Comparison of ENCODE assay signal across 8 cellular contexts in the genomic region with DNA sequence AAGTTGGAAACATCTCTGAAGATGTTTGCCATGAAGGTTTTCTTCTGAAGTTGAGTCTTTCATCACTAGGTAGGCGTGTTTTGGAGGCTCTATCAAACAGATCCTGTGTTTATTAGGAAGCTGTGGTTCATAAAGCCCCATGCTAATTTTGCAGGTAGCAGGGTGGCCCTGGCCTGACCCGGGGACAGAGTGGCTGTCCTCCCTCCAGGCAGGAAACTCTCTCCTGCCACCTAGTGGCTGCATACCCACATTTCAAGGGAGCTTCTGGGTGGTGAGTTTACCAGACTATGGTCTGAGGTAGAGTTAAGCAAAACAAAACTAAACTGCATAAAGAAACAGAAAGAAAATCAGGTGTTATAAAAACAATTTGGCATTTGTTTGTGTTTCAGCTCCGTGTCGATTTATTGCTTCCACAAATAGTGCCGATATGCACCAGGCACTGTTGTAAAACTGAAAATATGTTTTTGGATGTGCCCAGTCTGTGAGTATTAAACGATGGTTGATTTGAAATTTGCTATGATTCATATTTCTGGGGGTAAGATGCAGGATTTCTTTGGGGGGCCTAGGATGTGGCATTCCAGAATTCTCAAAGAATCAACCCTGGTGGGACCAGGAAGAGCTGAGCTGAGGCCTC. TPM values are rescaled to one million over a fixed set of nuclear protein-coding genes. Genes with fewer than 3 reads are reported as not detected.
A peak's percentile ranks its signal among the peaks of the same experiment; 100 is the strongest.
DNase-seq lines count a peak whose midpoint lies in the region; ATAC-seq and TF ChIP-seq lines count a peak whose summit lies in the region.

No MANE protein-coding gene starts in this region.

- H3K4me1 Mint-ChIP-seq in activated T-helper 2 cell treated with anti-CD3 and anti-CD28 coated beads, Interferon-gamma antibody, Interleukin-2, Interleukin-4, amounts not matched to agents 10 μg/mL and 5 μg/mL and 100 μg/mL, durations not matched to agents 14 hours and 24 hours and 36 hours (ENCODE audit: low read depth) = peaks cover 34% of the 10 kb centered on the region

- ATAC-seq in HG03135 (IDR thresholded peaks at IDR 0.05; ENCODE audit: unreplicated experiment) = peak; percentile 56

- no peaks in the 10 kb centered on the region for H3K9me3 ChIP-seq in left ventricle myocardium inferior (replicated peaks)

- no peak overlapping the region for H3K4me3 Mint-ChIP-seq in activated T-helper 2 cell treated with anti-CD3 and anti-CD28 coated beads, Interferon-gamma antibody, Interleukin-2, Interleukin-4, amounts not matched to agents 10 μg/mL and 5 μg/mL and 100 μg/mL, durations not matched to agents 14 hours and 24 hours and 36 hours (ENCODE audit: low read depth)

- CTCF ChIA-PET in RWPE1 (lab: Yijun Ruan, JAX) = interaction anchor here (0.6 to 1.7 kb wide), 21 partner anchors 8 to 779 kb away, joined by 3 to 13 read pairs (median 3); a partner anchor contains a TSS

- POLR2A ChIA-PET in RWPE1 (lab: Yijun Ruan, JAX; ENCODE audit: low non-redundant PET) = interaction anchor here (0.6 kb wide), 1 partner anchor 54 kb away, joined by 4 read pairs; no protein-coding TSS in a partner anchor

- no peaks in the 10 kb centered on the region for H3K27me3 Mint-ChIP-seq in activated T-helper 2 cell treated with anti-CD3 and anti-CD28 coated beads, Interferon-gamma antibody, Interleukin-2, Interleukin-4, amounts not matched to agents 10 μg/mL and 5 μg/mL and 100 μg/mL, durations not matched to agents 14 hours and 24 hours and 36 hours (ENCODE audit: low read depth)

- H3K4me3 ChIP-seq in left ventricle myocardium inferior = no peak overlapping the region

- no peaks in the 10 kb centered on the region for H3K36me3 ChIP-seq in left ventricle myocardium inferior

- DNase-seq in DMS153 treated with DMSO at 0.1 percent for 48 hours (lab: John Stamatoyannopoulos, UW; ENCODE audit: unreplicated experiment) (peak; percentile 37), DMS153 (lab: John Stamatoyannopoulos, UW) (no peak), RWPE1 (ENCODE audit: low spot score) (peak; percentile 66), left ventricle myocardium inferior (peak; percentile 32), globus pallidus (ENCODE audit: low spot score) (no peak)
- DNase-seq in activated T-helper 2 cell treated with anti-CD3 and anti-CD28 coated beads, Interferon-gamma antibody, Interleukin-2, Interleukin-4, amounts not matched to agents 10 μg/mL and 5 μg/mL and 100 μg/mL, durations not matched to agents 14 hours and 24 hours and 36 hours (ENCODE audit: low spot score) = peak; percentile 61
- DNase-seq in stimulated activated CD4-positive, alpha-beta T cell treated with anti-CD3 and anti-CD28 coated beads, Interleukin-15, amount 100 ng/mL, for 1 hour (ENCODE audit: low read depth in 1 of 2, low spot score in 1 of 2) = peak; percentile 36 to 46

- H3K36me3 Mint-ChIP-seq in activated T-helper 2 cell treated with anti-CD3 and anti-CD28 coated beads, Interferon-gamma antibody, Interleukin-2, Interleukin-4, amounts not matched to agents 10 μg/mL and 5 μg/mL and 100 μg/mL, durations not matched to agents 14 hours and 24 hours and 36 hours (ENCODE audit: low read depth) = no peaks in the 10 kb centered on the region

- H3K4me1 ChIP-seq in left ventricle myocardium inferior = no peaks in the 10 kb centered on the region

- peak overlapping the region; percentile 36; the same call in 1 of the 2 replicates for H3K27ac ChIP-seq in RWPE1
- no peak overlapping the region for H3K27ac ChIP-seq in left ventricle myocardium inferior (replicated peaks)

- intact Hi-C loops in activated T-helper 2 cell treated with anti-CD3 and anti-CD28 coated beads, Interferon-gamma antibody, Interleukin-2, Interleukin-4, amounts not matched to agents 10 μg/mL and 5 μg/mL and 100 μg/mL, durations not matched to agents 14 hours and 24 hours and 36 hours (cut with micrococcal nuclease) = loop anchor here (1.0 to 10.0 kb wide), 3 partner anchors 57 to 260 kb away; no protein-coding TSS in a partner anchor
- intact Hi-C loops in left ventricle myocardium inferior (cut with micrococcal nuclease) = loop anchor here (10.0 kb wide), 1 partner anchor 130 kb away; no protein-coding TSS in a partner anchor

- no peaks in the 10 kb centered on the region for H3K9me3 Mint-ChIP-seq in activated T-helper 2 cell treated with anti-CD3 and anti-CD28 coated beads, Interferon-gamma antibody, Interleukin-2, Interleukin-4, amounts not matched to agents 10 μg/mL and 5 μg/mL and 100 μg/mL, durations not matched to agents 14 hours and 24 hours and 36 hours

- peak overlapping the region; percentile 30 for H3K27ac Mint-ChIP-seq in activated T-helper 2 cell treated with anti-CD3 and anti-CD28 coated beads, Interferon-gamma antibody, Interleukin-2, Interleukin-4, amounts not matched to agents 10 μg/mL and 5 μg/mL and 100 μg/mL, durations not matched to agents 14 hours and 24 hours and 36 hours

- H3K27me3 ChIP-seq in left ventricle myocardium inferior (ENCODE audit: low read depth) = no peaks in the 10 kb centered on the region

- peak; percentile 71 for TF ChIP-seq CTCF in RWPE1 (conservative IDR thresholded peaks at IDR 0.05; ENCODE audit: low read depth)
- peak; percentile 79 for TF ChIP-seq CTCF in left ventricle myocardium inferior (IDR thresholded peaks at IDR 0.05; ENCODE audit: borderline replicate concordance)

RNA-seq across cellular contexts. Expression of a gene that starts 26.0 kb away (rescaled TPM):
- total RNA-seq in activated T-helper 2 cell treated with anti-CD3 and anti-CD28 coated beads, Interferon-gamma antibody, Interleukin-2, Interleukin-4, amounts not matched to agents 10 μg/mL and 5 μg/mL and 100 μg/mL, durations not matched to agents 14 hours and 24 hours and 36 hours = not detected in 2 replicates
- total RNA-seq in left ventricle myocardium inferior = not detected

RNA-seq across cellular contexts. Expression of a gene that starts 48.4 kb away (rescaled TPM):
- not detected in 2 replicates for total RNA-seq in activated T-helper 2 cell treated with anti-CD3 and anti-CD28 coated beads, Interferon-gamma antibody, Interleukin-2, Interleukin-4, amounts not matched to agents 10 μg/mL and 5 μg/mL and 100 μg/mL, durations not matched to agents 14 hours and 24 hours and 36 hours
- total RNA-seq in left ventricle myocardium inferior = 0.27 TPM

Comparison
In these comparisons a context has a peak if more than half of its experiments do, and no peak if none do; other contexts are left out.
1. DNase-seq: peak in DMS153 treated with DMSO at 0.1 percent for 48 hours (single experiment), RWPE1 (single experiment), activated T-helper 2 cell treated with anti-CD3 and anti-CD28 coated beads, Interferon-gamma antibody, Interleukin-2, Interleukin-4, amounts not matched to agents 10 μg/mL and 5 μg/mL and 100 μg/mL, durations not matched to agents 14 hours and 24 hours and 36 hours (single experiment), left ventricle myocardium inferior (single experiment) and stimulated activated CD4-positive, alpha-beta T cell treated with anti-CD3 and anti-CD28 coated beads, Interleukin-15, amount 100 ng/mL, for 1 hour (2 of 2); none in DMS153 (single experiment) and globus pallidus (single experiment).